Comparison of ENCODE assay signal across 8 cellular contexts in the genomic region with DNA sequence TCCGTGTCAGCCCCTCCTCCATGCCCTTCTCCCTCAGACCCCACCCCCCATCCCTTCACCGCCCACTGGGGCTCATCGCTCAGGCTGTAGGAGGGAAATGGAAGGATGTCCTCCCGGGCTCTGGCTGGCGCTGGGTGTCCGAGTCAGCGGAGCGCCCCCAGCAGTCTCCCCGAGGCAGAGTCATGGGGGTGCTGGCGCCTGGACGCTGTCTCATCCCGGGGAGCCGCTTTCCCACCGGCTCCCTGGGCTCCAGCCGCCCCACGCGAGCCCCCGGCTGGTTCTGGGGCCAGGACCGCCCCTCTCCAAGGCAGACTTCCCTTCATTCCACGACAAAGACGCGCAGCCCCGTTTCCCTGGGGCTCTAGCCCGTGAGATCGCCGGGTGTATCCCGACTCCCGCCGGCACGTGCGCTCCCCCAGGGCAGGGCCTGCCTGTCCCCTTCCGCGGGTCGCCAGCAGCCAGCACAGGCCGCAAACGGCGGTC. TPM values are rescaled to one million over a fixed set of nuclear protein-coding genes. Genes with fewer than 3 reads are reported as not detected.
A peak's percentile ranks its signal among the peaks of the same experiment; 100 is the strongest.
DNase-seq lines count a peak whose midpoint lies in the region; TF ChIP-seq lines count a peak whose summit lies in the region.

No MANE protein-coding gene starts in this region.

- H3K36me3 Mint-ChIP-seq in progenitor cell of endocrine pancreas (ENCODE audit: insufficient read depth) = no peaks in the 10 kb centered on the region

- no peaks in the 10 kb centered on the region for H3K36me3 ChIP-seq in H7 (replicated peaks; ENCODE audit: control insufficient read depth, insufficient read depth, low read length)
- H3K36me3 ChIP-seq in adrenal gland (replicated peaks in 1 of 2) = no peaks in the 10 kb centered on the region
- H3K36me3 ChIP-seq in left ventricle myocardium inferior = no peaks in the 10 kb centered on the region

- H3K4me1 Mint-ChIP-seq in progenitor cell of endocrine pancreas (ENCODE audit: low read depth) = peaks cover 12% of the 10 kb centered on the region

- peak overlapping the region; percentile 90 for H3K27ac Mint-ChIP-seq in progenitor cell of endocrine pancreas

- peak; percentile 55 for DNase-seq in NK-92 treated with Interleukin-12 subunit alpha and Interleukin-12 subunit beta, amount 100 ng/mL, for 24 hours (lab: John Stamatoyannopoulos, UW)
- DNase-seq in NK-92 (lab: John Stamatoyannopoulos, UW; ENCODE audit: unreplicated experiment) (no peak), H7 (peak; percentile 93), NCI-H2171 treated with DMSO at 0.1 percent for 48 hours (lab: John Stamatoyannopoulos, UW) (peak; percentile 75), adrenal gland (peak in 5 of 7 donors; percentile 44 to 74 (median 62)), left ventricle myocardium inferior (peak; percentile 46), progenitor cell of endocrine pancreas (ENCODE audit: low spot score, unreplicated experiment) (no peak), NCI-H524 treated with DMSO at 0.1 percent for 48 hours (lab: John Stamatoyannopoulos, UW) (no peak)

- TF ChIP-seq POLR2A in adrenal gland (IDR thresholded peaks at IDR 0.05) = no peak

- peak overlapping the region; percentile 82 to 95 (median 90) for H3K27ac ChIP-seq in adrenal gland
- peak overlapping the region; percentile 97 for H3K27ac ChIP-seq in left ventricle myocardium inferior (replicated peaks)

- H3K27me3 ChIP-seq in H7 (ENCODE audit: control insufficient read depth, insufficient read depth, low read length) (peaks cover 15% of the 10 kb centered on the region), adrenal gland (no peaks in the 10 kb centered on the region), left ventricle myocardium inferior (ENCODE audit: low read depth) (no peaks in the 10 kb centered on the region)

- no peaks in the 10 kb centered on the region for H3K9me3 Mint-ChIP-seq in progenitor cell of endocrine pancreas (ENCODE audit: low read depth)

- H3K4me3 ChIP-seq in H7 (ENCODE audit: insufficient read depth, low read depth, low read length) (peak overlapping the region; percentile 80), adrenal gland (peak overlapping the region; percentile 35 to 88 (median 62)), left ventricle myocardium inferior (peak overlapping the region; percentile 96)

- 0% methylated on average over 1 to 37 of the region's 37 CpGs for WGBS in adrenal gland, 4 donors

- peaks cover 6% of the 10 kb centered on the region for H3K27me3 Mint-ChIP-seq in progenitor cell of endocrine pancreas

- peaks cover 24 to 30% of the 10 kb centered on the region in 2 donors for H3K4me1 ChIP-seq in adrenal gland (replicated peaks in 1 of 2)
- H3K4me1 ChIP-seq in left ventricle myocardium inferior = peaks cover 53% of the 10 kb centered on the region

- no peaks in the 10 kb centered on the region for H3K9me3 ChIP-seq in adrenal gland (replicated peaks in 1 of 3)
- no peaks in the 10 kb centered on the region for H3K9me3 ChIP-seq in left ventricle myocardium inferior (replicated peaks)

- TF ChIP-seq CTCF in adrenal gland (IDR thresholded peaks at IDR 0.05) (peak in 1 of 6 experiments; percentile 2), left ventricle myocardium inferior (IDR thresholded peaks at IDR 0.05; ENCODE audit: borderline replicate concordance) (no peak), progenitor cell of endocrine pancreas (IDR thresholded peaks at IDR 0.05; ENCODE audit: unreplicated experiment) (no peak)

- peak overlapping the region; percentile 77 for H3K4me3 Mint-ChIP-seq in progenitor cell of endocrine pancreas (ENCODE audit: low read depth)

- intact Hi-C loops in adrenal gland (cut with DNase I) = no loop called here
- intact Hi-C loops in left ventricle myocardium inferior (cut with micrococcal nuclease) = no loop called here

RNA-seq across cellular contexts. Expression of a gene that starts 0.4 kb away (rescaled TPM):
- total RNA-seq in H7 (2014; rRNA removed; shearing (Covaris generic)) = 22.6 and 29.8 TPM in 2 replicates
- total RNA-seq in adrenal gland = 100 to 1,000 TPM in 1 of 8 donors, 10 to 100 TPM in 7; 36.8 to 127 (median 64.1) TPM
- 100 to 1,000 TPM in 2 of 3 donors, under 1 TPM in 1; 0.48 to 124 (median 104) TPM for polyA plus RNA-seq in adrenal gland
- total RNA-seq in left ventricle myocardium inferior = 30.7 TPM
- total RNA-seq in progenitor cell of endocrine pancreas = 44.2 and 44.9 TPM in 2 replicates

RNA-seq across cellular contexts. Expression of a gene that starts 5.6 kb away (rescaled TPM):
- 49.6 and 64.2 TPM in 2 replicates for total RNA-seq in H7 (2014; rRNA removed; shearing (Covaris generic))
- total RNA-seq in adrenal gland (100 to 1,000 TPM in 1 of 8 donors, 10 to 100 TPM in 7; 39.6 to 189 (median 75.6) TPM), left ventricle myocardium inferior (62.5 TPM), progenitor cell of endocrine pancreas (98.6 and 107 TPM in 2 replicates)
- polyA plus RNA-seq in adrenal gland = 100 to 1,000 TPM in 2 of 3 donors, 1 to 10 TPM in 1; 1.3 to 128 (median 115) TPM

RNA-seq across cellular contexts. Expression of a gene that starts 5.7 kb away (rescaled TPM):
- total RNA-seq in H7 (2014; rRNA removed; shearing (Covaris generic)) = 11.3 and 21.0 TPM in 2 replicates
- 1 to 10 TPM in 2 of 8 donors, under 1 TPM in 4, not detected in 2; 0.29 to 1.9 (median 0.85) TPM for total RNA-seq in adrenal gland
- polyA plus RNA-seq in adrenal gland = 10 to 100 TPM in 1 of 3 donors, 1 to 10 TPM in 1, under 1 TPM in 1; 0.64 to 49.9 (median 7.7) TPM
- 0.49 TPM for total RNA-seq in left ventricle myocardium inferior
- total RNA-seq in progenitor cell of endocrine pancreas = 2.5 and 3.2 TPM in 2 replicates

RNA-seq across cellular contexts. Expression of a gene that starts 6.4 kb away (rescaled TPM):
- total RNA-seq in H7 (2014; rRNA removed; shearing (Covaris generic)) = 26.6 and 33.1 TPM in 2 replicates
- total RNA-seq in adrenal gland (10 to 100 TPM in 1 of 8 donors, 1 to 10 TPM in 6, not detected in 1; 1.1 to 10.6 (median 6.0) TPM), left ventricle myocardium inferior (12.0 TPM), progenitor cell of endocrine pancreas (8.1 and 9.2 TPM in 2 replicates)
- polyA plus RNA-seq in adrenal gland = 10 to 100 TPM in 2 of 3 donors, under 1 TPM in 1; 0.35 to 63.5 (median 11.0) TPM

RNA-seq across cellular contexts. Expression of a gene that starts 14.9 kb away (rescaled TPM):
- 2.8 and 7.1 TPM in 2 replicates for total RNA-seq in H7 (2014; rRNA removed; shearing (Covaris generic))
- total RNA-seq in adrenal gland = 10 to 100 TPM in 2 of 8 donors, 1 to 10 TPM in 4, under 1 TPM in 1, not detected in 1; 0.17 to 14.7 (median 2.9) TPM
- 10 to 100 TPM in 1 of 3 donors, 1 to 10 TPM in 2; 6.3 to 18.3 (median 7.0) TPM for polyA plus RNA-seq in adrenal gland
- 0.08 TPM for total RNA-seq in left ventricle myocardium inferior
- total RNA-seq in progenitor cell of endocrine pancreas = 4.3 TPM in 2 replicates

Comparison
In these comparisons a context has a peak if more than half of its experiments do, and no peak if none do; other contexts are left out.
1. DNase-seq: peak in NK-92 treated with Interleukin-12 subunit alpha and Interleukin-12 subunit beta, amount 100 ng/mL, for 24 hours (single experiment), H7 (single experiment), NCI-H2171 treated with DMSO at 0.1 percent for 48 hours (single experiment), adrenal gland (5 of 7) and left ventricle myocardium inferior (single experiment); none in NK-92 (single experiment), progenitor cell of endocrine pancreas (single experiment) and NCI-H524 treated with DMSO at 0.1 percent for 48 hours (single experiment).
2. Peak in every context shown above with its lines, with median percentiles within 50 percentile points of each other: H3K4me3 ChIP-seq.